8 cellular contexts compared by ENCODE assay signal in genomic region chr11:1202776-1203504, GRCh38.
DNase-seq lines count a peak whose midpoint lies in the region; ATAC-seq and TF ChIP-seq lines count a peak whose summit lies in the region.

No MANE protein-coding gene starts in this region.

- DNase-seq in ELF-1 (ENCODE audit: low read depth, low spot score) (peak; percentile 88), T-helper 9 cell (peak; percentile 59), astrocyte of the spinal cord (ENCODE audit: low read depth, low spot score) (peak; percentile 8), iPS DF 19.7 (ENCODE audit: low read depth, low spot score) (peak; percentile 60)
- peak; percentile 48 to 51 for DNase-seq in stimulated activated CD4-positive, alpha-beta T cell treated with anti-CD3 and anti-CD28 coated beads, Interleukin-12 subunit alpha, Interleukin-12 subunit beta, amount 100 ng/mL, for 24 hours (ENCODE audit: low read depth in 2 of 2)

- H3K9ac ChIP-seq in KMS-11: no peak overlapping the region

- no peaks in the 10 kb centered on the region for H3K4me1 ChIP-seq in KMS-11 (ENCODE audit: low read depth, poor library complexity, severe bottlenecking)

- no peaks in the 10 kb centered on the region for H3K36me3 ChIP-seq in KMS-11 (ENCODE audit: insufficient read depth)

- TF ChIP-seq CTCF in KMS-11 (conservative IDR thresholded peaks at IDR 0.05; ENCODE audit: low read depth, low read length): peak; percentile 71
- peak; percentile 97 for TF ChIP-seq CTCF in astrocyte of the spinal cord (IDR thresholded peaks at IDR 0.05; ENCODE audit: low read depth, low read length)

- ATAC-seq in GM21717 (IDR thresholded peaks at IDR 0.05; ENCODE audit: unreplicated experiment) (no peak), GM21825 (IDR thresholded peaks at IDR 0.05; ENCODE audit: unreplicated experiment) (no peak)

- H3K4me3 ChIP-seq in KMS-11 (IDR thresholded peaks at IDR 0.05; ENCODE audit: insufficient read depth, low read depth, low read length): no peak overlapping the region
- H3K4me3 ChIP-seq in astrocyte of the spinal cord (ENCODE audit: low read depth, low read length): no peak overlapping the region

- no peak overlapping the region for H3K4me2 ChIP-seq in KMS-11

- H4K20me1 ChIP-seq in KMS-11 (ENCODE audit: insufficient read depth): no peaks in the 10 kb centered on the region

- no peak overlapping the region for H3K27ac ChIP-seq in KMS-11

- in situ Hi-C loops in astrocyte of the spinal cord (cut with HindIII; ENCODE audit: low sequenced_read_pairs): no loop called here

- H3K79me2 ChIP-seq in KMS-11 (ENCODE audit: insufficient read depth, low read depth): no peaks in the 10 kb centered on the region

- H3K27me3 ChIP-seq in KMS-11 (ENCODE audit: insufficient read depth, low read depth): peaks cover 71% of the 10 kb centered on the region

- no peak overlapping the region for H2AFZ ChIP-seq in KMS-11 (ENCODE audit: low read depth)

Comparison
In these comparisons a context has a peak if more than half of its experiments do, and no peak if none do; other contexts are left out.
1. DNase-seq: peak in every context shown above with its lines; median percentile 88 in ELF-1; 60 in iPS DF 19.7; 59 in T-helper 9 cell; 50 in stimulated activated CD4-positive, alpha-beta T cell treated with anti-CD3 and anti-CD28 coated beads, Interleukin-12 subunit alpha, Interleukin-12 subunit beta, amount 100 ng/mL, for 24 hours; 8 in astrocyte of the spinal cord.